18 cellular contexts compared by ENCODE assay signal in genomic region chr7:32218741-32219283, GRCh38.
"Had no signal": no experiment of that assay in that cellular context is flagged by ENCODE, and none has a peak within 500 bp of the region (broad histone marks: within the 10 kb centered on the region; RNA-seq: fewer than 3 reads in every experiment).

No MANE protein-coding gene starts in this region.

- H3K27ac Mint-ChIP-seq: activated CD8-positive, alpha-beta memory T cell treated with anti-CD3 and anti-CD28 coated beads, Interleukin-2, amount 10 ng/mL, durations not matched to agents 7 days and 5 days; activated naive CD4-positive, alpha-beta T cell treated with anti-CD3 and anti-CD28 coated beads, Interleukin-2, amount 50 U/mL, for 24 hours; activated T-cell treated with anti-CD3 and anti-CD28 coated beads, Interleukin-2, amount 50 U/mL, for 24 hours; memory B cell; nephron had no signal

- DNase-seq: activated CD4-positive, alpha-beta T cell treated with anti-CD3 and anti-CD28 coated beads, Interleukin-2, amount 50 U/mL, for 48 hours; activated CD8-positive, alpha-beta memory T cell treated with anti-CD3 and anti-CD28 coated beads, Interleukin-2, amount 10 ng/mL, durations not matched to agents 7 days and 5 days; activated effector memory CD4-positive, alpha-beta T cell treated with Interleukin-2 at 50 U/mL for 16 hours; activated T-cell treated with anti-CD3 and anti-CD28 coated beads, Interleukin-2, amount 50 U/mL, for 24 hours; cerebellar nuclear complex; dermis blood vessel endothelial cell; esophagus squamous epithelium; foreskin fibroblast; left colon; psoas muscle; sigmoid colon; stimulated activated CD4-positive, alpha-beta T cell treated with anti-CD3 and anti-CD28 coated beads, Interleukin-12 subunit alpha, Interleukin-12 subunit beta, amount 100 ng/mL, for 4 hours; stimulated activated naive CD4-positive, alpha-beta T cell; upper lobe of left lung had no signal

- H3K4me1 Mint-ChIP-seq: activated CD8-positive, alpha-beta memory T cell treated with anti-CD3 and anti-CD28 coated beads, Interleukin-2, amount 10 ng/mL, durations not matched to agents 7 days and 5 days; activated naive CD4-positive, alpha-beta T cell treated with anti-CD3 and anti-CD28 coated beads, Interleukin-2, amount 50 U/mL, for 24 hours; memory B cell; nephron had no signal

- H3K4me3 Mint-ChIP-seq: activated CD8-positive, alpha-beta memory T cell treated with anti-CD3 and anti-CD28 coated beads, Interleukin-2, amount 10 ng/mL, durations not matched to agents 7 days and 5 days; activated naive CD4-positive, alpha-beta T cell treated with anti-CD3 and anti-CD28 coated beads, Interleukin-2, amount 50 U/mL, for 24 hours; activated T-cell treated with anti-CD3 and anti-CD28 coated beads, Interleukin-2, amount 50 U/mL, for 24 hours; memory B cell; nephron had no signal

- H3K9me3 Mint-ChIP-seq: activated naive CD4-positive, alpha-beta T cell treated with anti-CD3 and anti-CD28 coated beads, Interleukin-2, amount 50 U/mL, for 24 hours; activated T-cell treated with anti-CD3 and anti-CD28 coated beads, Interleukin-2, amount 50 U/mL, for 24 hours; memory B cell; nephron had no signal

- ATAC-seq: activated CD4-positive, CD25-positive, alpha-beta regulatory T cell treated with anti-CD3 and anti-CD28 coated beads, Interleukin-2, amount 50 U/mL, for 24 hours; activated CD8-positive, alpha-beta memory T cell treated with anti-CD3 and anti-CD28 coated beads, Interleukin-2, amount 10 ng/mL, durations not matched to agents 7 days and 5 days; left colon; psoas muscle had no signal

- H3K36me3 Mint-ChIP-seq: activated CD8-positive, alpha-beta memory T cell treated with anti-CD3 and anti-CD28 coated beads, Interleukin-2, amount 10 ng/mL, durations not matched to agents 7 days and 5 days; activated naive CD4-positive, alpha-beta T cell treated with anti-CD3 and anti-CD28 coated beads, Interleukin-2, amount 50 U/mL, for 24 hours; memory B cell had no signal

- H3K27me3 Mint-ChIP-seq: activated CD8-positive, alpha-beta memory T cell treated with anti-CD3 and anti-CD28 coated beads, Interleukin-2, amount 10 ng/mL, durations not matched to agents 7 days and 5 days; activated naive CD4-positive, alpha-beta T cell treated with anti-CD3 and anti-CD28 coated beads, Interleukin-2, amount 50 U/mL, for 24 hours; activated T-cell treated with anti-CD3 and anti-CD28 coated beads, Interleukin-2, amount 50 U/mL, for 24 hours had no signal
